In the genomic region with DNA sequence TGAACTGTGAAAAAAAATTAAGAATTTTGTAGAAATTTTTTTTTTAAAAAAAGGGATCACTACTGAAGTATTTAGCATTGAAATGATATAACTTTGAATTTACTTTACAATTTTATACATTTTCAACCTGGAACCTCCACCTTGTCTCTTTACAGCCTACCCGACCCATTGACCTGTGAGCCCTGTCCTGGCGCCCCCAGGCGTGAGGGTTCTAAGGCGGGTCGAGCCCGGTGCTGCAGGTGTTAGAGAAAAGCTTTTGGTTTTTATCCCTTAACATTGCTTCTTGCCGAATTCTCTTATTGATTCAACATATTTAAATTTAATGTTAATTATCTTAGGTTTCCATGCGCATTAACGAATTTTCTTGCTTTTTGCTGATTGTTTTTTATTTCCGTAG, we compare ENCODE assay signal across 8 cellular contexts. TPM values are rescaled to one million over a fixed set of nuclear protein-coding genes. Genes with fewer than 3 reads are reported as not detected.
A peak's percentile ranks its signal among the peaks of the same experiment; 100 is the strongest.
DNase-seq lines count a peak whose midpoint lies in the region; ATAC-seq and TF ChIP-seq lines count a peak whose summit lies in the region.

No MANE protein-coding gene starts in this region.

- peak overlapping the region; percentile 72 for H3K4me3 Mint-ChIP-seq in type B pancreatic cell

- H3K27ac Mint-ChIP-seq in type B pancreatic cell: no peak overlapping the region

- H3K23ac ChIP-seq in mesenchymal stem cell (ENCODE audit: low read length in 2 of 2): no peak overlapping the region

- no peak overlapping the region for H3K27ac ChIP-seq in mesenchymal stem cell (ENCODE audit: low read length, poor library complexity, severe bottlenecking)

- H2BK15ac ChIP-seq in mesenchymal stem cell (ENCODE audit: low read depth, poor library complexity, severe bottlenecking): no peak overlapping the region

- H2AK5ac ChIP-seq in mesenchymal stem cell (ENCODE audit: low read length, severe bottlenecking): no peak overlapping the region

- peaks cover 27% of the 10 kb centered on the region for H3K4me1 ChIP-seq in mesenchymal stem cell (ENCODE audit: control insufficient read depth, insufficient read depth, low read depth, low read length)

- intact Hi-C loops in Right ventricle myocardium inferior (cut with DNase I) (loop anchor here (5.0 kb wide), 2 partner anchors 382 to 777 kb away; a partner anchor contains a TSS), cardiac septum (cut with DNase I) (loop anchor here (5.0 to 10.0 kb wide), 3 partner anchors 78 to 750 kb away; a partner anchor contains a TSS)

- no peak overlapping the region for H2BK120ac ChIP-seq in mesenchymal stem cell (ENCODE audit: low read depth, low read length)

- H3K27me3 ChIP-seq in mesenchymal stem cell (ENCODE audit: control insufficient read depth in 1 of 2, insufficient read depth in 1 of 2, low read length in 2 of 2): peaks cover 0 to 9% of the 10 kb centered on the region in 2 experiments

- peak overlapping the region; percentile 87 for H3K9ac ChIP-seq in mesenchymal stem cell (ENCODE audit: low read length)

- ATAC-seq in Right ventricle myocardium inferior (no peak), HG03159 (IDR thresholded peaks at IDR 0.05; ENCODE audit: unreplicated experiment) (no peak)

- peak overlapping the region; percentile 14 for H3K4me2 ChIP-seq in mesenchymal stem cell (ENCODE audit: low read length, poor library complexity, severe bottlenecking)

- H3K9me3 ChIP-seq in mesenchymal stem cell (ENCODE audit: control insufficient read depth, low read length): peaks cover 4% of the 10 kb centered on the region

- DNase-seq in Right ventricle myocardium inferior (ENCODE audit: missing footprints) (peak; percentile 74), cardiac septum (ENCODE audit: low spot score) (no peak), astrocyte of the spinal cord (ENCODE audit: low read depth, low spot score) (no peak), mesenchymal stem cell (no peak), type B pancreatic cell (ENCODE audit: extremely low spot score, unreplicated experiment) (no peak), SW 1271 (lab: John Stamatoyannopoulos, UW) (no peak), COR-L47 (lab: John Stamatoyannopoulos, UW) (no peak)

- no peak overlapping the region for H4K91ac ChIP-seq in mesenchymal stem cell (ENCODE audit: low read length)

- in situ Hi-C loops in astrocyte of the spinal cord (cut with HindIII; ENCODE audit: low sequenced_read_pairs): no loop called here

- no peak overlapping the region for H3K18ac ChIP-seq in mesenchymal stem cell (ENCODE audit: low read depth in 1 of 2, low read length in 2 of 2)

- H3K36me3 Mint-ChIP-seq in type B pancreatic cell: peaks cover 12% of the 10 kb centered on the region

- no peak overlapping the region for H3K14ac ChIP-seq in mesenchymal stem cell (ENCODE audit: low read length in 2 of 2)

- H3K4me1 Mint-ChIP-seq in type B pancreatic cell (ENCODE audit: unreplicated experiment): peaks cover 42% of the 10 kb centered on the region

- no peak overlapping the region for H2BK5ac ChIP-seq in mesenchymal stem cell (ENCODE audit: low read depth, low read length, poor library complexity, severe bottlenecking)

- no peaks in the 10 kb centered on the region for H3K9me3 Mint-ChIP-seq in type B pancreatic cell

- H3K4me3 ChIP-seq in astrocyte of the spinal cord (ENCODE audit: low read depth, low read length): peak overlapping the region; percentile 77
- H3K4me3 ChIP-seq in mesenchymal stem cell (ENCODE audit: insufficient read depth in 1 of 2, low read depth in 1 of 2, low read length in 2 of 2): peak overlapping the region in 1 of 2 experiments; percentile 91

- no peak for TF ChIP-seq CTCF in astrocyte of the spinal cord (IDR thresholded peaks at IDR 0.05; ENCODE audit: low read depth, low read length)
- TF ChIP-seq CTCF in type B pancreatic cell (conservative IDR thresholded peaks at IDR 0.05): no peak

- 25% methylated on average over 6 of the region's 10 CpGs for WGBS in mesenchymal stem cell

- no peaks in the 10 kb centered on the region for H3K27me3 Mint-ChIP-seq in type B pancreatic cell

- H2AFZ ChIP-seq in mesenchymal stem cell (ENCODE audit: low read depth, low read length): no peak overlapping the region

- H4K8ac ChIP-seq in mesenchymal stem cell (ENCODE audit: low read length): no peak overlapping the region

- H2BK12ac ChIP-seq in mesenchymal stem cell (ENCODE audit: low read length in 2 of 2): no peak overlapping the region

- no peak overlapping the region for H3K4ac ChIP-seq in mesenchymal stem cell (ENCODE audit: low read depth in 1 of 2, low read length in 2 of 2)

- H3K79me1 ChIP-seq in mesenchymal stem cell (replicated peaks; ENCODE audit: low read length, poor library complexity, severe bottlenecking): peaks cover 14% of the 10 kb centered on the region

- peaks cover 3 to 4% of the 10 kb centered on the region in 2 experiments for H3K36me3 ChIP-seq in mesenchymal stem cell (ENCODE audit: control insufficient read depth in 1 of 2, insufficient read depth in 2 of 2, low read depth in 1 of 2, low read length in 2 of 2)

RNA-seq across cellular contexts. Expression of a gene that starts 0.6 kb away (rescaled TPM):
- total RNA-seq in Right ventricle myocardium inferior (3.1 TPM), cardiac septum (3.0 TPM), type B pancreatic cell (ENCODE audit: low replicate concordance) (5.3 and 5.4 TPM in 2 replicates)
- polyA plus RNA-seq in mesenchymal stem cell (2013, experiment 1 of 2): 0.80 TPM
- polyA plus RNA-seq in mesenchymal stem cell (2013, experiment 2 of 2): 0.89 TPM
